ENCODE assay signal across 1 cellular context in genomic region chr20:51562334-51563140, GRCh38.
A peak's percentile ranks its signal among the peaks of the same experiment; 100 is the strongest.
TF ChIP-seq lines count a peak whose summit lies in the region.

No MANE protein-coding gene starts in this region.

TF ChIP-seq in HepG2, 621 proteins besides CTCF, POLR2A, EP300 and RAD21 (continued from another document and continues in another):
- peak; percentile 39 for TF ChIP-seq ARID4A (CRISPR knock-in tag; IDR thresholded peaks at IDR 0.05; ENCODE audit: borderline replicate concordance)
- TF ChIP-seq ZBTB2 (CRISPR knock-in tag; IDR thresholded peaks at IDR 0.05; ENCODE audit: low read depth), result no peak
- no peak for TF ChIP-seq ZNF589 (CRISPR knock-in tag; conservative IDR thresholded peaks at IDR 0.05)
- TF ChIP-seq PTBP1 (IDR thresholded peaks at IDR 0.05; ENCODE audit: low read depth, low read length, poor library complexity, severe bottlenecking), result no peak
- 0 out of 2 replicates have a peak, but pooled peaks have one; percentile 27 for TF ChIP-seq RBFOX2 (IDR thresholded peaks at IDR 0.05; ENCODE audit: low read depth, low read length)
- no peak for TF ChIP-seq ZSCAN21 (CRISPR knock-in tag; IDR thresholded peaks at IDR 0.05; ENCODE audit: borderline replicate concordance)
- TF ChIP-seq CEBPZ (IDR thresholded peaks at IDR 0.05; ENCODE audit: low read length), result no peak
- TF ChIP-seq MATR3 (CRISPR knock-in tag; IDR thresholded peaks at IDR 0.05), result no peak
- no peak for TF ChIP-seq MED8 (CRISPR knock-in tag; IDR thresholded peaks at IDR 0.05; ENCODE audit: insufficient replicate concordance)
- 0 out of 2 replicates have a peak, but pooled peaks have one; percentile 25 for TF ChIP-seq ARID5B (CRISPR knock-in tag; IDR thresholded peaks at IDR 0.05)
- TF ChIP-seq MBD4 (IDR thresholded peaks at IDR 0.05; ENCODE audit: borderline replicate concordance, low read length), result no peak
- no peak for TF ChIP-seq AHDC1 (CRISPR knock-in tag; IDR thresholded peaks at IDR 0.05; ENCODE audit: borderline replicate concordance)
- TF ChIP-seq ZNF790 (CRISPR knock-in tag; IDR thresholded peaks at IDR 0.05; ENCODE audit: borderline replicate concordance), result peak; percentile 53; the same call in 1 of the 2 replicates
- no peak for TF ChIP-seq AHR (CRISPR knock-in tag; IDR thresholded peaks at IDR 0.05)
- no peak for TF ChIP-seq ZNF180 (CRISPR knock-in tag; IDR thresholded peaks at IDR 0.05; ENCODE audit: borderline replicate concordance, low read depth)
- TF ChIP-seq FLYWCH1 (CRISPR knock-in tag; IDR thresholded peaks at IDR 0.05), result no peak
- TF ChIP-seq MAF1 (CRISPR knock-in tag; IDR thresholded peaks at IDR 0.05; ENCODE audit: borderline replicate concordance), result no peak
- peak; percentile 53; the same call in 1 of the 2 replicates for TF ChIP-seq KDM5B (CRISPR knock-in tag; IDR thresholded peaks at IDR 0.05; ENCODE audit: borderline replicate concordance)
- TF ChIP-seq GATAD2A (CRISPR knock-in tag; IDR thresholded peaks at IDR 0.05), result no peak
- TF ChIP-seq HIC2 (CRISPR knock-in tag; IDR thresholded peaks at IDR 0.05; ENCODE audit: low read depth), result no peak
- TF ChIP-seq CBFB (CRISPR knock-in tag; IDR thresholded peaks at IDR 0.05), result no peak
- TF ChIP-seq ZNF780A (CRISPR knock-in tag; IDR thresholded peaks at IDR 0.05), result no peak
- peak; percentile 67; the same call in 1 of the 2 replicates for TF ChIP-seq ZNF777 (CRISPR knock-in tag; IDR thresholded peaks at IDR 0.05)
- no peak for TF ChIP-seq LBX2 (CRISPR knock-in tag; IDR thresholded peaks at IDR 0.05; ENCODE audit: borderline replicate concordance)
- peak; percentile 73; the same call in 1 of the 2 replicates for TF ChIP-seq ZNF512B (CRISPR knock-in tag; IDR thresholded peaks at IDR 0.05; ENCODE audit: borderline replicate concordance)
- 0 out of 2 replicates have a peak, but pooled peaks have one; percentile 76 for TF ChIP-seq DNMT3B (CRISPR knock-in tag; conservative IDR thresholded peaks at IDR 0.05)
- TF ChIP-seq MXD4 (CRISPR knock-in tag; IDR thresholded peaks at IDR 0.05), result no peak; the same call in 1 of the 2 replicates
- 0 out of 2 replicates have a peak, but pooled peaks have one; percentile 58 for TF ChIP-seq SSRP1 (CRISPR knock-in tag; IDR thresholded peaks at IDR 0.05)
- no peak for TF ChIP-seq SNRNP70 (IDR thresholded peaks at IDR 0.05; ENCODE audit: low read depth, low read length)
- no peak; the same call in 1 of the 2 replicates for TF ChIP-seq CBX2 (IDR thresholded peaks at IDR 0.05; ENCODE audit: low read depth, low read length)
- no peak for TF ChIP-seq CBX2 (CRISPR knock-in tag; IDR thresholded peaks at IDR 0.05; ENCODE audit: low read depth)
